ENCODE assay signal across 8 cellular contexts in the genomic region with DNA sequence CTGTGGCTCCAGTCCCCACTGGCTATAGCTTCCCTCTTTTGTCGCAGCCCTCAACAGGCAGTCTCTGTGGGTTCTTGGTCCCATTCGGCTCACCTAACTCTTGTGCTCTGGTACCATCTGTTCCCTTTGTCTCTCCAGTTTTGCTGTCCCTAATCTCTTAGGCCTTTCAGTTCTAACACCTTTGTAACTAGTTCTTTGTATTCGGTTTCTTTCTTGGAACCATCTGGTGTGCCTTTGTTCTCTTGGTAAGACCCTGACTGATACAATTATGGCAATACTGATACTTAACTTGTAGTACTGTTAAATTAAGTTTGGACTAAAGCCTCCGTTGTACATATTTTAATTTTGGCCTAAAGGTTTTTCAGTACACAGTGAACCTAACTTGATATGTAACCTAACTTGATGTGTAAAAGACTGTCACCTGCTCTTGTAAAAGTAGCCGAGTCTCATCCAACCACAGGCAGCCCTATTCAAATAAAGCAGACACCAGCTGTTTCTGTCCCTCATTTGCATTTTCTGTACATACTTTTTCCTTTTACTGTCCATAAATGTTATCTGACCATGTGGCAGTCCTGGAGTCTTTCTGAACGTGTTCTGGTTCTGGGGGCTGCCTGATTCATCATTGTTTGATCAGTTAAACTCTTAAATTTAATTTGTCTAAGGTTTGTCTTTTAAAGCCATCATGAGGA. TPM values are rescaled to one million over a fixed set of nuclear protein-coding genes. Genes with fewer than 3 reads are reported as not detected.
DNase-seq lines count a peak whose midpoint lies in the region; ATAC-seq, FAIRE-seq and TF ChIP-seq lines count a peak whose summit lies in the region.

No MANE protein-coding gene starts in this region.

- H3K27me3 ChIP-seq in keratinocyte (ENCODE audit: control insufficient read depth, extremely low read depth, insufficient read depth, low read length) (no peaks in the 10 kb centered on the region), Caco-2 (replicated peaks; ENCODE audit: control insufficient read depth, insufficient read depth, low read length) (no peaks in the 10 kb centered on the region), PC-9 (ENCODE audit: insufficient read depth, low read depth) (no peaks in the 10 kb centered on the region)

- no peaks in the 10 kb centered on the region for H3K27me3 Mint-ChIP-seq in Caco-2 (ENCODE audit: insufficient read depth, unreplicated experiment)

- ATAC-seq in GM18867 (IDR thresholded peaks at IDR 0.05; ENCODE audit: unreplicated experiment) = peak; percentile 59
- peak; percentile 59 for ATAC-seq in GM21529 (IDR thresholded peaks at IDR 0.05; ENCODE audit: unreplicated experiment)
- ATAC-seq in HG03520 (IDR thresholded peaks at IDR 0.05; ENCODE audit: unreplicated experiment) = peak; percentile 49

- no TSS peak for BruUV-seq in Caco-2 (replicated peaks; lab: Mats Ljungman, UMichigan)
- no TSS peak for BruUV-seq in PC-9 (replicated peaks; lab: Mats Ljungman, UMichigan)

- H2AFZ ChIP-seq in keratinocyte (ENCODE audit: control insufficient read depth, low read length) (peak overlapping the region; percentile 44), PC-9 (no peak overlapping the region)

- H3K9me3 ChIP-seq in keratinocyte (ENCODE audit: control insufficient read depth, low read depth, low read length) (no peaks in the 10 kb centered on the region), Caco-2 (no peaks in the 10 kb centered on the region), PC-9 (ENCODE audit: insufficient read depth, low read depth) (no peaks in the 10 kb centered on the region)

- no peaks in the 10 kb centered on the region for H3K9me2 ChIP-seq in PC-9 (ENCODE audit: insufficient read depth)

- H3K27ac Mint-ChIP-seq in Caco-2 (ENCODE audit: unreplicated experiment) = no peak overlapping the region

- H3K4me2 ChIP-seq in keratinocyte (ENCODE audit: control insufficient read depth, extremely low read depth, insufficient read depth, low read depth, low read length) (no peak overlapping the region), PC-9 (no peak overlapping the region)

- intact Hi-C loops in Caco-2 (cut with micrococcal nuclease; ENCODE audit: unreplicated experiment) = no loop called here
- intact Hi-C loops in PC-9 (cut with micrococcal nuclease; ENCODE audit: unreplicated experiment) = loop anchor here (10.0 kb wide), 2 partner anchors 488 to 1248 kb away; no protein-coding TSS in a partner anchor

- CTCF ChIA-PET in Caco-2 (lab: Charles Lee) = no interaction called here
- CTCF ChIA-PET in PC-9 (lab: Charles Lee) = no interaction called here

- dilution Hi-C loops in keratinocyte (cut with MboI; ENCODE audit: extremely low pct_ligation_motif_present, low sequenced_read_pairs) = no loop called here

- peaks cover 25% of the 10 kb centered on the region; the same call in 1 of the 2 replicates for H3F3A ChIP-seq in PC-9 (ENCODE audit: insufficient read depth, low read depth)

- no peak for TF ChIP-seq CTCF in keratinocyte (optimal IDR thresholded peaks at IDR 0.05 in 1 of 3, IDR thresholded peaks at IDR 0.05 in 1 of 3, conservative IDR thresholded peaks at IDR 0.05 in 1 of 3; ENCODE audit: extremely low read depth in 1 of 3, insufficient read depth in 2 of 3, low read length in 3 of 3)
- no peak for TF ChIP-seq CTCF in Caco-2 (IDR thresholded peaks at IDR 0.05; ENCODE audit: insufficient read depth in 1 of 2, low read depth in 1 of 2, low read length in 1 of 2, severe bottlenecking in 1 of 2, unreplicated experiment in 1 of 2)
- no peak for TF ChIP-seq CTCF in PC-9 (conservative IDR thresholded peaks at IDR 0.05)

- H3K4me3 Mint-ChIP-seq in Caco-2 (ENCODE audit: unreplicated experiment) = no peak overlapping the region

- H3K36me3 ChIP-seq in keratinocyte (ENCODE audit: control insufficient read depth in 2 of 2, extremely low read depth in 1 of 2, insufficient read depth in 2 of 2, low read length in 2 of 2) = no peaks in the 10 kb centered on the region
- no peaks in the 10 kb centered on the region for H3K36me3 ChIP-seq in Caco-2 (ENCODE audit: control insufficient read depth, insufficient read depth, low read length)
- no peaks in the 10 kb centered on the region for H3K36me3 ChIP-seq in PC-9 (ENCODE audit: low read depth)

- POLR2A ChIA-PET in Caco-2 (lab: Charles Lee) = no interaction called here
- POLR2A ChIA-PET in PC-9 (lab: Charles Lee; ENCODE audit: unreplicated experiment) = no interaction called here

- H3K27ac ChIP-seq in keratinocyte (ENCODE audit: control insufficient read depth, insufficient read depth, low read length) (no peak overlapping the region), PC-9 (no peak overlapping the region)

- H3K4me3 ChIP-seq in keratinocyte (ENCODE audit: control insufficient read depth in 2 of 3, extremely low read depth in 1 of 3, insufficient read depth in 2 of 3, low read depth in 1 of 3, low read length in 3 of 3) (no peak overlapping the region), Caco-2 (ENCODE audit: low read depth, low read length) (no peak overlapping the region), PC-9 (no peak overlapping the region)

- no peak for FAIRE-seq in keratinocyte (lab: Jason Lieb, UNC)

- H3K4me1 ChIP-seq in keratinocyte (ENCODE audit: control insufficient read depth, extremely low read depth, insufficient read depth, low read length) (peaks cover 16% of the 10 kb centered on the region), Caco-2 (peaks cover 12% of the 10 kb centered on the region), PC-9 (replicated peaks; ENCODE audit: insufficient read depth) (peaks cover 18% of the 10 kb centered on the region)

- no peaks in the 10 kb centered on the region for H4K20me1 ChIP-seq in keratinocyte (ENCODE audit: control insufficient read depth, extremely low read depth, insufficient read depth, low read length)
- no peaks in the 10 kb centered on the region for H4K20me1 ChIP-seq in PC-9 (ENCODE audit: insufficient read depth)

- peaks cover 36% of the 10 kb centered on the region for H3K4me1 Mint-ChIP-seq in Caco-2 (ENCODE audit: low read depth, unreplicated experiment)

- no peak overlapping the region for H3K9ac ChIP-seq in keratinocyte (ENCODE audit: control insufficient read depth, extremely low read depth, insufficient read depth, low read length)

- DNase-seq in keratinocyte (ENCODE audit: low read depth, low spot score) (no peak), cerebellar cortex (ENCODE audit: low spot score) (no peak), Caco-2 (no peak), hepatic stellate cell (ENCODE audit: low spot score) (no peak), PC-9 (no peak)

- peaks cover 2% of the 10 kb centered on the region for H3K79me2 ChIP-seq in keratinocyte (ENCODE audit: control insufficient read depth, insufficient read depth, low read length)
- H3K79me2 ChIP-seq in PC-9 (ENCODE audit: low read depth) = peaks cover 2% of the 10 kb centered on the region

- peaks cover 5% of the 10 kb centered on the region for H3K36me3 Mint-ChIP-seq in Caco-2 (ENCODE audit: insufficient read depth, unreplicated experiment)

- no peaks in the 10 kb centered on the region for H3K9me3 Mint-ChIP-seq in Caco-2 (ENCODE audit: unreplicated experiment)

- H3K9me1 ChIP-seq in keratinocyte (ENCODE audit: control insufficient read depth, extremely low read depth, insufficient read depth, low read length) = no peaks in the 10 kb centered on the region

RNA-seq across cellular contexts. Expression of gene MRPL44, which starts 4.8 kb away (rescaled TPM):
- polyA plus RNA-seq in keratinocyte = 18.2 to 27.9 TPM (median 27.1 TPM) in 3 replicates
- polyA plus RNA-seq in keratinocyte (2011; ENCODE audit: low read depth) = 19.9 TPM
- polyA plus RNA-seq in keratinocyte (2011; cell fraction: cytosol; rRNA removed) = 18.0 and 28.9 TPM in 2 replicates
- polyA plus RNA-seq in keratinocyte (2011; cell fraction: nucleus; rRNA removed) = 21.1 and 22.7 TPM in 2 replicates
- 17.9 and 21.3 TPM in 2 replicates for polyA plus RNA-seq in keratinocyte (2012; ENCODE audit: low replicate concordance)
- polyA minus RNA-seq in keratinocyte = 4.3 to 9.9 TPM (median 6.7 TPM) in 3 replicates
- polyA minus RNA-seq in keratinocyte (2011; cell fraction: cytosol; rRNA and poly(A)+ RNA removed) = 13.0 TPM
- 6.3 and 8.6 TPM in 2 replicates for polyA minus RNA-seq in keratinocyte (2011; cell fraction: nucleus; rRNA and poly(A)+ RNA removed)
- total RNA-seq in Caco-2 (2022) (64.9 and 66.6 TPM in 2 replicates), PC-9 (2021) (66.4 and 76.6 TPM in 2 replicates)

RNA-seq across cellular contexts. Expression of gene WDFY1, which starts 7.3 kb away (rescaled TPM):
- 40.9 to 63.3 TPM (median 54.9 TPM) in 3 replicates for polyA plus RNA-seq in keratinocyte
- 24.1 TPM for polyA plus RNA-seq in keratinocyte (2011; ENCODE audit: low read depth)
- polyA plus RNA-seq in keratinocyte (2011; cell fraction: cytosol; rRNA removed) = 26.2 and 42.0 TPM in 2 replicates
- polyA plus RNA-seq in keratinocyte (2011; cell fraction: nucleus; rRNA removed) = 47.5 and 59.6 TPM in 2 replicates
- 21.8 and 34.2 TPM in 2 replicates for polyA plus RNA-seq in keratinocyte (2012; ENCODE audit: low replicate concordance)
- polyA minus RNA-seq in keratinocyte = 88.0 to 198 TPM (median 128 TPM) in 3 replicates
- polyA minus RNA-seq in keratinocyte (2011; cell fraction: cytosol; rRNA and poly(A)+ RNA removed) = 66.8 TPM
- polyA minus RNA-seq in keratinocyte (2011; cell fraction: nucleus; rRNA and poly(A)+ RNA removed) = 49.6 and 79.4 TPM in 2 replicates
- total RNA-seq in Caco-2 (2022) (110 and 123 TPM in 2 replicates), PC-9 (2021) (81.9 and 84.4 TPM in 2 replicates)
